ENCODE assay signal across 1 cellular context in genomic region chr16:1416521-1416941, GRCh38.
TF ChIP-seq lines count a peak whose summit lies in the region.

No MANE protein-coding gene starts in this region.

TF ChIP-seq in K562, 482 proteins besides CTCF, POLR2A, EP300 and RAD21:
- TF ChIP-seq ZNF316 (IDR thresholded peaks at IDR 0.05) (no peak), SP1 (CRISPR knock-in tag; IDR thresholded peaks at IDR 0.05) (no peak), BDP1 (IDR thresholded peaks at IDR 0.05; ENCODE audit: insufficient read depth, insufficient read length) (no peak), FOXP1 (CRISPR knock-in tag; IDR thresholded peaks at IDR 0.05) (no peak), SMAD3 (CRISPR knock-in tag; conservative IDR thresholded peaks at IDR 0.05) (no peak)
